21 cellular contexts compared by ENCODE assay signal in genomic region chr5:175035882-175036533, GRCh38.
"Had no signal": no experiment of that assay in that cellular context is flagged by ENCODE, and none has a peak within 500 bp of the region (broad histone marks: within the 10 kb centered on the region; RNA-seq: fewer than 3 reads in every experiment).

No MANE protein-coding gene starts in this region.

- H3K27ac ChIP-seq: esophagus squamous epithelium, heart right ventricle, left lung, lower lobe of right lung, spleen, suprapubic skin, tibial nerve had no signal

- H3K9me3 ChIP-seq: esophagus squamous epithelium, lower lobe of right lung, suprapubic skin had no signal

- DNase-seq: activated B cell treated with CpG ODN at 0.5 μM for 24 hours; activated CD4-positive, alpha-beta T cell treated with anti-CD3 and anti-CD28 coated beads, Interleukin-2, amount 50 U/mL, for 1 hour; activated CD8-positive, alpha-beta T cell treated with anti-CD3 and anti-CD28 coated beads for 36 hours; activated naive CD4-positive, alpha-beta T cell; activated T-cell treated with anti-CD3 and anti-CD28 coated beads, Interleukin-2, amount 50 U/mL, for 48 hours; anterior cingulate cortex; esophagus squamous epithelium; foreskin melanocyte; heart right ventricle; left lung; lower lobe of right lung; mesenchymal stem cell; natural killer cell; posterior cingulate gyrus; right cardiac atrium; spleen; stimulated activated naive CD4-positive, alpha-beta T cell had no signal

- FAIRE-seq: bronchial epithelial cell, islet of Langerhans had no signal

- H3K27me3 ChIP-seq: esophagus squamous epithelium, heart right ventricle, left lung, spleen, suprapubic skin, tibial nerve had no signal

- ATAC-seq: activated CD8-positive, alpha-beta T cell treated with anti-CD3 and anti-CD28 coated beads for 36 hours; heart right ventricle; left lung; lower lobe of right lung; natural killer cell; right cardiac atrium had no signal

- H3K36me3 ChIP-seq: esophagus squamous epithelium, heart right ventricle, left lung, lower lobe of right lung, spleen, suprapubic skin, tibial nerve had no signal

- H3K4me1 ChIP-seq: esophagus squamous epithelium, heart right ventricle, left lung, lower lobe of right lung, spleen, suprapubic skin, tibial nerve had no signal

- H3K4me3 ChIP-seq: esophagus squamous epithelium, heart right ventricle, left lung, lower lobe of right lung, spleen, suprapubic skin, tibial nerve had no signal
